13 cellular contexts compared by ENCODE assay signal in genomic region chr1:183287191-183287675, GRCh38.
DNase-seq lines count a peak whose midpoint lies in the region; ATAC-seq, FAIRE-seq and TF ChIP-seq lines count a peak whose summit lies in the region.
"Had no signal": no experiment of that assay in that cellular context is flagged by ENCODE, and none has a peak within 500 bp of the region (broad histone marks: within the 10 kb centered on the region; RNA-seq: fewer than 3 reads in every experiment).

No MANE protein-coding gene starts in this region.

- H3K4me3 ChIP-seq in right lobe of liver (no peak overlapping the region), HepG2 (replicated peaks in 1 of 3; ENCODE audit: insufficient read depth in 1 of 3, low read depth in 2 of 3, low read length in 3 of 3) (no peak overlapping the region)
- H3K4me3 ChIP-seq: colonic mucosa, SJSA1 had no signal

- H4K20me1 ChIP-seq in HepG2 (ENCODE audit: insufficient read depth, low read length): no peaks in the 10 kb centered on the region

- no peak for TF ChIP-seq CTCF in right lobe of liver (IDR thresholded peaks at IDR 0.05)
- no peak for TF ChIP-seq CTCF in HepG2 (CRISPR knock-in tag; IDR thresholded peaks at IDR 0.05)
- TF ChIP-seq CTCF in CD4-positive, alpha-beta T cell (IDR thresholded peaks at IDR 0.05): no peak

- TF ChIP-seq EP300 in HepG2 (IDR thresholded peaks at IDR 0.05; ENCODE audit: low read depth in 2 of 2, low read length in 2 of 2): no peak
- no peak for TF ChIP-seq EP300 in HepG2 (CRISPR knock-in tag; IDR thresholded peaks at IDR 0.05; ENCODE audit: borderline replicate concordance)

- WGBS in right lobe of liver (ENCODE audit: insufficient coverage, low coverage, low lambda C conversion rate, missing lambda C conversion rate): 68% methylated on average over 3 of the region's 5 CpGs
- 19% methylated on average over 4 of the region's 5 CpGs for WGBS in HepG2 (ENCODE audit: low lambda C conversion rate)

- H3K79me2 ChIP-seq in HepG2 (ENCODE audit: insufficient read depth, low read length): no peaks in the 10 kb centered on the region

- no peak for TF ChIP-seq POLR2A in right lobe of liver (IDR thresholded peaks at IDR 0.05)
- TF ChIP-seq POLR2A in HepG2 (IDR thresholded peaks at IDR 0.05; ENCODE audit: insufficient read depth in 1 of 2, low read depth in 2 of 2, low read length in 2 of 2): no peak

- H3K27me3 Mint-ChIP-seq in CD4-positive, alpha-beta T cell: peaks cover 9% of the 10 kb centered on the region

- H3K4me1 Mint-ChIP-seq in CD4-positive, alpha-beta T cell (ENCODE audit: low read depth): no peaks in the 10 kb centered on the region
- H3K4me1 Mint-ChIP-seq: activated B cell treated with CpG ODN at 0.5 μM for 24 hours had no signal

- H3K4me1 ChIP-seq in right lobe of liver: no peaks in the 10 kb centered on the region
- H3K4me1 ChIP-seq in HepG2 (ENCODE audit: insufficient read depth, low read length): no peaks in the 10 kb centered on the region
- H3K4me1 ChIP-seq: colonic mucosa had no signal

- H3K9me3 Mint-ChIP-seq in CD4-positive, alpha-beta T cell: no peaks in the 10 kb centered on the region
- H3K9me3 Mint-ChIP-seq: activated B cell treated with CpG ODN at 0.5 μM for 24 hours had no signal

- no peaks in the 10 kb centered on the region for H3K36me3 Mint-ChIP-seq in CD4-positive, alpha-beta T cell (ENCODE audit: low read depth)

- BruUV-seq in HepG2 (replicated peaks; lab: Mats Ljungman, UMichigan): no TSS peak

- peak; percentile 30 to 47 (median 42) for ATAC-seq in right lobe of liver
- ATAC-seq in HepG2: no peak; the same call in 2 of the 3 replicates
- ATAC-seq in Right ventricle myocardium superior (ENCODE audit: poor library complexity): peak; percentile 83
- ATAC-seq in CD4-positive, alpha-beta T cell (ENCODE audit: poor library complexity): no peak
- no peak for ATAC-seq in GM21447 (IDR thresholded peaks at IDR 0.05; ENCODE audit: unreplicated experiment)
- no peak for ATAC-seq in HG03135 (IDR thresholded peaks at IDR 0.05; ENCODE audit: unreplicated experiment)

- H3K36me3 ChIP-seq in right lobe of liver (no peaks in the 10 kb centered on the region), HepG2 (replicated peaks in 1 of 2; ENCODE audit: control insufficient read depth in 1 of 2, insufficient read depth in 2 of 2, low read length in 2 of 2) (no peaks in the 10 kb centered on the region)
- H3K36me3 ChIP-seq: colonic mucosa, SJSA1 had no signal

- no peak overlapping the region for H3K4me3 Mint-ChIP-seq in CD4-positive, alpha-beta T cell
- H3K4me3 Mint-ChIP-seq: activated B cell treated with CpG ODN at 0.5 μM for 24 hours had no signal

- no peak for FAIRE-seq in HepG2 (lab: Jason Lieb, UNC)
- FAIRE-seq: A204.1 had no signal

- H3K9me3 ChIP-seq in right lobe of liver (no peaks in the 10 kb centered on the region), HepG2 (ENCODE audit: low read length) (no peaks in the 10 kb centered on the region)
- H3K9me3 ChIP-seq in CD4-positive, alpha-beta T cell (ENCODE audit: control insufficient read depth, low read length): no peaks in the 10 kb centered on the region
- H3K9me3 ChIP-seq: colonic mucosa, SJSA1 had no signal

- DNase-seq in right lobe of liver: no peak
- DNase-seq in HepG2 (ENCODE audit: low spot score): no peak
- DNase-seq in Right ventricle myocardium superior: peak; percentile 86
- DNase-seq in occipital lobe (lab: John Stamatoyannopoulos, UW): peak; percentile 16
- DNase-seq in CD4-positive, alpha-beta T cell: no peak
- DNase-seq in activated naive CD4-positive, alpha-beta T cell treated with Interleukin-2 at 50 U/mL for 16 hours: no peak
- DNase-seq: activated B cell treated with CpG ODN at 0.5 μM for 24 hours, colonic mucosa, DMS 273 treated with DMSO at 0.1 percent for 48 hours had no signal

- intact Hi-C loops in right lobe of liver (cut with DNase I): no loop called here
- intact Hi-C loops in HepG2 (cut with micrococcal nuclease; ENCODE audit: unreplicated experiment): no loop called here
- intact Hi-C loops in Right ventricle myocardium superior (cut with DNase I): no loop called here
- intact Hi-C loops in CD4-positive, alpha-beta T cell (cut with DNase I, micrococcal nuclease): no loop called here

- H3K4me2 ChIP-seq in HepG2 (ENCODE audit: low read depth, low read length): no peak overlapping the region

- POLR2A ChIA-PET in HepG2 (lab: Yijun Ruan, JAX): no interaction called here
- POLR2A ChIA-PET in CD4-positive, alpha-beta T cell (lab: Charles Lee): no interaction called here

- H3K27me3 ChIP-seq in right lobe of liver (no peaks in the 10 kb centered on the region), HepG2 (ENCODE audit: control insufficient read depth in 1 of 2, insufficient read depth in 2 of 2, low read length in 2 of 2) (peaks cover 4 to 27% of the 10 kb centered on the region in 2 experiments; a peak in 3 of 5 replicates)
- H3K27me3 ChIP-seq in CD4-positive, alpha-beta T cell (ENCODE audit: control insufficient read depth, insufficient read depth, low read length): no peaks in the 10 kb centered on the region
- H3K27me3 ChIP-seq: colonic mucosa, SJSA1 had no signal

- H3K27ac ChIP-seq in right lobe of liver (no peak overlapping the region), HepG2 (ENCODE audit: extremely low read length, insufficient read depth, low read length) (no peak overlapping the region)
- no peak overlapping the region for H3K27ac ChIP-seq in CD4-positive, alpha-beta T cell (ENCODE audit: low read depth, low read length)
- H3K27ac ChIP-seq: colonic mucosa, SJSA1 had no signal

- in situ Hi-C loops in HepG2 (cut with HindIII; ENCODE audit: extremely low pct_ligation_motif_present, low pct_unique_long_range_greater_than_20kb): loop anchor here (25.0 kb wide), 1 partner anchor 275 kb away; no protein-coding TSS in a partner anchor

- CTCF ChIA-PET in HepG2 (lab: Yijun Ruan, JAX; ENCODE audit: low intra/inter-chr PET ratio, low total read pairs): no interaction called here
- CTCF ChIA-PET in CD4-positive, alpha-beta T cell (lab: Charles Lee): no interaction called here

- TF ChIP-seq RAD21 in HepG2 (CRISPR knock-in tag; IDR thresholded peaks at IDR 0.05): no peak

- no peak overlapping the region for H2AFZ ChIP-seq in HepG2 (ENCODE audit: low read length)

- no peak overlapping the region for H3K9ac ChIP-seq in HepG2 (ENCODE audit: insufficient read depth, low read depth, low read length)

- no peak overlapping the region for H3K27ac Mint-ChIP-seq in CD4-positive, alpha-beta T cell
- H3K27ac Mint-ChIP-seq: activated B cell treated with CpG ODN at 0.5 μM for 24 hours had no signal

TF ChIP-seq in HepG2, 621 proteins besides CTCF, POLR2A, EP300 and RAD21 (continues in another document):
- TF ChIP-seq, protein P1, sequence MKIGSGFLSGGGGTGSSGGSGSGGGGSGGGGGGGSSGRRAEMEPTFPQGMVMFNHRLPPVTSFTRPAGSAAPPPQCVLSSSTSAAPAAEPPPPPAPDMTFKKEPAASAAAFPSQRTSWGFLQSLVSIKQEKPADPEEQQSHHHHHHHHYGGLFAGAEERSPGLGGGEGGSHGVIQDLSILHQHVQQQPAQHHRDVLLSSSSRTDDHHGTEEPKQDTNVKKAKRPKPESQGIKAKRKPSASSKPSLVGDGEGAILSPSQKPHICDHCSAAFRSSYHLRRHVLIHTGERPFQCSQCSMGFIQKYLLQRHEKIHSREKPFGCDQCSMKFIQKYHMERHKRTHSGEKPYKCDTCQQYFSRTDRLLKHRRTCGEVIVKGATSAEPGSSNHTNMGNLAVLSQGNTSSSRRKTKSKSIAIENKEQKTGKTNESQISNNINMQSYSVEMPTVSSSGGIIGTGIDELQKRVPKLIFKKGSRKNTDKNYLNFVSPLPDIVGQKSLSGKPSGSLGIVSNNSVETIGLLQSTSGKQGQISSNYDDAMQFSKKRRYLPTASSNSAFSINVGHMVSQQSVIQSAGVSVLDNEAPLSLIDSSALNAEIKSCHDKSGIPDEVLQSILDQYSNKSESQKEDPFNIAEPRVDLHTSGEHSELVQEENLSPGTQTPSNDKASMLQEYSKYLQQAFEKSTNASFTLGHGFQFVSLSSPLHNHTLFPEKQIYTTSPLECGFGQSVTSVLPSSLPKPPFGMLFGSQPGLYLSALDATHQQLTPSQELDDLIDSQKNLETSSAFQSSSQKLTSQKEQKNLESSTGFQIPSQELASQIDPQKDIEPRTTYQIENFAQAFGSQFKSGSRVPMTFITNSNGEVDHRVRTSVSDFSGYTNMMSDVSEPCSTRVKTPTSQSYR (CRISPR knock-in tag; IDR thresholded peaks at IDR 0.05; ENCODE audit: borderline replicate concordance): no peak
- TF ChIP-seq ZFAT (CRISPR knock-in tag; conservative IDR thresholded peaks at IDR 0.05) (no peak), JUND (CRISPR knock-in tag; IDR thresholded peaks at IDR 0.05) (no peak), NCOR1 (IDR thresholded peaks at IDR 0.05; ENCODE audit: borderline replicate concordance, low read length) (no peak), GATAD2A (CRISPR knock-in tag; IDR thresholded peaks at IDR 0.05) (no peak), FOXC1 (CRISPR knock-in tag; IDR thresholded peaks at IDR 0.05; ENCODE audit: borderline replicate concordance) (no peak), ZNF451 (CRISPR knock-in tag; IDR thresholded peaks at IDR 0.05) (no peak), ZNF280D (CRISPR knock-in tag; IDR thresholded peaks at IDR 0.05) (no peak), BRCA1 (CRISPR knock-in tag; IDR thresholded peaks at IDR 0.05) (no peak), SMAD1 (CRISPR knock-in tag; IDR thresholded peaks at IDR 0.05; ENCODE audit: borderline replicate concordance, low read depth) (no peak), YEATS2 (CRISPR knock-in tag; IDR thresholded peaks at IDR 0.05; ENCODE audit: borderline replicate concordance) (no peak)

Comparison
In these comparisons a context has a peak if more than half of its experiments do, and no peak if none do; other contexts are left out.
1. ATAC-seq: peak in right lobe of liver (4 of 4) and Right ventricle myocardium superior (single experiment); none in HepG2 (single experiment), CD4-positive, alpha-beta T cell (single experiment), GM21447 (single experiment) and HG03135 (single experiment).
2. DNase-seq: peak in Right ventricle myocardium superior (single experiment) and occipital lobe (single experiment); none in right lobe of liver (0 of 3), HepG2 (single experiment), CD4-positive, alpha-beta T cell (0 of 10) and activated naive CD4-positive, alpha-beta T cell treated with Interleukin-2 at 50 U/mL for 16 hours (single experiment).